ENCODE assay signal across 10 cellular contexts in genomic region chr5:141516648-141517025, GRCh38. TPM values are rescaled to one million over a fixed set of nuclear protein-coding genes. Genes with fewer than 3 reads are reported as not detected.
A peak's percentile ranks its signal among the peaks of the same experiment; 100 is the strongest.
DNase-seq lines count a peak whose midpoint lies in the region; ATAC-seq and TF ChIP-seq lines count a peak whose summit lies in the region.
"Had no signal": no experiment of that assay in that cellular context is flagged by ENCODE, and none has a peak within 500 bp of the region (broad histone marks: within the 10 kb centered on the region; RNA-seq: fewer than 3 reads in every experiment).

No MANE protein-coding gene starts in this region.

- H3K36me3 ChIP-seq in MM.1S (replicated peaks; ENCODE audit: insufficient read depth, low read length) (no peaks in the 10 kb centered on the region; the same call in none of the 2 replicates), parathyroid adenoma (ENCODE audit: control insufficient read depth, insufficient read depth, low read length) (no peaks in the 10 kb centered on the region)

- no peaks in the 10 kb centered on the region for H3K79me2 ChIP-seq in MM.1S (ENCODE audit: low read length)
- peaks cover under 1% of the 10 kb centered on the region for H3K79me2 ChIP-seq in parathyroid adenoma

- CTCF ChIA-PET in AG04450 (lab: Charles Lee), result interaction anchor here (0.9 to 11.7 kb wide), 4 partner anchors 6 to 42 kb away, joined by 3 to 165 read pairs (median 8); no protein-coding TSS in a partner anchor
- CTCF ChIA-PET in activated CD8-positive, alpha-beta memory T cell treated with anti-CD3 and anti-CD28 coated beads, Interleukin-2, amount 10 ng/mL, durations not matched to agents 7 days and 5 days (lab: Charles Lee), result interaction anchor here (1.4 to 4.0 kb wide), 2 partner anchors 9 to 41 kb away, joined by 3 to 13 read pairs; no protein-coding TSS in a partner anchor

- H3K4me2 ChIP-seq in MM.1S (ENCODE audit: low read depth, low read length), result no peak overlapping the region
- no peak overlapping the region for H3K4me2 ChIP-seq in parathyroid adenoma (ENCODE audit: low read length)

- H3K27me3 ChIP-seq in AG04450 (ENCODE audit: control insufficient read depth, insufficient read depth, low read length) (no peaks in the 10 kb centered on the region), MM.1S (replicated peaks; ENCODE audit: insufficient read depth, low read length) (no peaks in the 10 kb centered on the region), parathyroid adenoma (ENCODE audit: control insufficient read depth, insufficient read depth, low read length) (no peaks in the 10 kb centered on the region)
- H3K27me3 ChIP-seq: gastroesophageal sphincter had no signal

- no peak for ATAC-seq in GM18858 (IDR thresholded peaks at IDR 0.05; ENCODE audit: unreplicated experiment)
- ATAC-seq in activated CD8-positive, alpha-beta memory T cell treated with anti-CD3 and anti-CD28 coated beads, Interleukin-2, amount 10 ng/mL, durations not matched to agents 7 days and 5 days, result no peak
- ATAC-seq: gastroesophageal sphincter had no signal

- no peak for DNase-seq in AG04450 (ENCODE audit: low read depth, low spot score)
- no peak for DNase-seq in MM.1S
- DNase-seq in fibroblast of mammary gland (ENCODE audit: low read depth), result peak; percentile 27
- DNase-seq in DMS153 (lab: John Stamatoyannopoulos, UW), result no peak
- DNase-seq in activated CD8-positive, alpha-beta memory T cell treated with anti-CD3 and anti-CD28 coated beads, Interleukin-2, amount 10 ng/mL, durations not matched to agents 7 days and 5 days, result no peak
- DNase-seq in GF-D8 (lab: John Stamatoyannopoulos, UW), result no peak
- DNase-seq: NCI-H446 treated with DMSO at 0.1 percent for 48 hours had no signal

- H3K4me3 Mint-ChIP-seq in activated CD8-positive, alpha-beta memory T cell treated with anti-CD3 and anti-CD28 coated beads, Interleukin-2, amount 10 ng/mL, durations not matched to agents 7 days and 5 days, result no peak overlapping the region

- no peak overlapping the region for H3K27ac Mint-ChIP-seq in activated CD8-positive, alpha-beta memory T cell treated with anti-CD3 and anti-CD28 coated beads, Interleukin-2, amount 10 ng/mL, durations not matched to agents 7 days and 5 days

- peaks cover 25% of the 10 kb centered on the region for H3F3A ChIP-seq in MM.1S (ENCODE audit: insufficient read depth, low read length)

- no peaks in the 10 kb centered on the region for H4K20me1 ChIP-seq in MM.1S (ENCODE audit: insufficient read depth, low read length)

- no peak overlapping the region for H3K9ac ChIP-seq in MM.1S (ENCODE audit: low read length)
- H3K9ac ChIP-seq in parathyroid adenoma, result no peak overlapping the region

- POLR2A ChIA-PET in AG04450 (lab: Yijun Ruan, JAX), result interaction anchor here (0.7 kb wide), 1 partner anchor 16 kb away, joined by 3 read pairs; no protein-coding TSS in a partner anchor

- H2AFZ ChIP-seq in MM.1S (ENCODE audit: low read length) (no peak overlapping the region), parathyroid adenoma (no peak overlapping the region)

- TF ChIP-seq CTCF in AG04450 (IDR thresholded peaks at IDR 0.05; ENCODE audit: low read depth, low read length), result no peak
- TF ChIP-seq CTCF in MM.1S (IDR thresholded peaks at IDR 0.05; ENCODE audit: low read length), result no peak
- TF ChIP-seq CTCF in fibroblast of mammary gland (conservative IDR thresholded peaks at IDR 0.05; ENCODE audit: control insufficient read depth, insufficient read depth, low read depth, low read length), result no peak
- TF ChIP-seq CTCF in parathyroid adenoma (IDR thresholded peaks at IDR 0.05), result no peak

- H3K36me3 Mint-ChIP-seq in activated CD8-positive, alpha-beta memory T cell treated with anti-CD3 and anti-CD28 coated beads, Interleukin-2, amount 10 ng/mL, durations not matched to agents 7 days and 5 days, result peaks cover 54% of the 10 kb centered on the region

- H3K9me2 ChIP-seq in MM.1S (replicated peaks; ENCODE audit: insufficient read depth, low read length), result no peaks in the 10 kb centered on the region

- H3K27ac ChIP-seq in AG04450 (ENCODE audit: low read depth, low read length) (peak overlapping the region; percentile 61), MM.1S (ENCODE audit: low read length) (peak overlapping the region; percentile 19; the same call in 1 of the 2 replicates), parathyroid adenoma (peak overlapping the region; percentile 99)

- H3K9me3 ChIP-seq in AG04450 (ENCODE audit: control insufficient read depth, insufficient read depth, low read length) (no peaks in the 10 kb centered on the region), MM.1S (replicated peaks; ENCODE audit: insufficient read depth, low read length) (no peaks in the 10 kb centered on the region), parathyroid adenoma (ENCODE audit: control insufficient read depth, low read length) (no peaks in the 10 kb centered on the region)
- H3K9me3 ChIP-seq: gastroesophageal sphincter had no signal

- H3K4me1 Mint-ChIP-seq in activated CD8-positive, alpha-beta memory T cell treated with anti-CD3 and anti-CD28 coated beads, Interleukin-2, amount 10 ng/mL, durations not matched to agents 7 days and 5 days, result peaks cover 23% of the 10 kb centered on the region

- no peaks in the 10 kb centered on the region for H3K27me3 Mint-ChIP-seq in activated CD8-positive, alpha-beta memory T cell treated with anti-CD3 and anti-CD28 coated beads, Interleukin-2, amount 10 ng/mL, durations not matched to agents 7 days and 5 days

- no peaks in the 10 kb centered on the region for H3K9me3 Mint-ChIP-seq in activated CD8-positive, alpha-beta memory T cell treated with anti-CD3 and anti-CD28 coated beads, Interleukin-2, amount 10 ng/mL, durations not matched to agents 7 days and 5 days (ENCODE audit: low read depth)

- H3K4me3 ChIP-seq in AG04450 (ENCODE audit: low read depth, low read length), result no peak overlapping the region
- no peak overlapping the region for H3K4me3 ChIP-seq in MM.1S (ENCODE audit: low read length)
- H3K4me3 ChIP-seq in fibroblast of mammary gland (ENCODE audit: control insufficient read depth, low read depth, low read length), result no peak overlapping the region
- H3K4me3 ChIP-seq in parathyroid adenoma (ENCODE audit: low read depth, low read length), result no peak overlapping the region
- H3K4me3 ChIP-seq: gastroesophageal sphincter had no signal

- H3K4me1 ChIP-seq in MM.1S (ENCODE audit: low read length), result peaks cover 36% of the 10 kb centered on the region
- peaks cover 51% of the 10 kb centered on the region for H3K4me1 ChIP-seq in parathyroid adenoma

RNA-seq across cellular contexts. Expression of gene PCDHGC5, which starts 27.8 kb away (rescaled TPM):
- 2.4 and 2.5 TPM in 2 replicates for polyA plus RNA-seq in AG04450 (2011; rRNA removed)
- 9.0 and 11.2 TPM in 2 replicates for polyA minus RNA-seq in AG04450 (2011; rRNA and poly(A)+ RNA removed)
- not detected for total RNA-seq in activated CD8-positive, alpha-beta memory T cell treated with anti-CD3 and anti-CD28 coated beads, Interleukin-2, amount 10 ng/mL, durations not matched to agents 7 days and 5 days

RNA-seq across cellular contexts. Expression of gene PCDHGC4, which starts 31.8 kb away (rescaled TPM):
- polyA plus RNA-seq in AG04450 (2011; rRNA removed), result 0.46 and 0.83 TPM in 2 replicates
- 6.0 and 7.6 TPM in 2 replicates for polyA minus RNA-seq in AG04450 (2011; rRNA and poly(A)+ RNA removed)
- not detected for total RNA-seq in activated CD8-positive, alpha-beta memory T cell treated with anti-CD3 and anti-CD28 coated beads, Interleukin-2, amount 10 ng/mL, durations not matched to agents 7 days and 5 days

RNA-seq across cellular contexts. Expression of gene PCDHGC3, which starts 40.9 kb away (rescaled TPM):
- polyA plus RNA-seq in AG04450 (2011; rRNA removed), result 47.4 and 61.1 TPM in 2 replicates
- polyA minus RNA-seq in AG04450 (2011; rRNA and poly(A)+ RNA removed), result 42.2 and 53.8 TPM in 2 replicates
- not detected for total RNA-seq in activated CD8-positive, alpha-beta memory T cell treated with anti-CD3 and anti-CD28 coated beads, Interleukin-2, amount 10 ng/mL, durations not matched to agents 7 days and 5 days

Comparison
In these comparisons a context has a peak if more than half of its experiments do, and no peak if none do; other contexts are left out.
1. H3K27ac ChIP-seq: peak in every context shown above with its lines; median percentile 99 in parathyroid adenoma; 61 in AG04450; 19 in MM.1S.